Comparison of ENCODE assay signal across 2 cellular contexts in the genomic region with DNA sequence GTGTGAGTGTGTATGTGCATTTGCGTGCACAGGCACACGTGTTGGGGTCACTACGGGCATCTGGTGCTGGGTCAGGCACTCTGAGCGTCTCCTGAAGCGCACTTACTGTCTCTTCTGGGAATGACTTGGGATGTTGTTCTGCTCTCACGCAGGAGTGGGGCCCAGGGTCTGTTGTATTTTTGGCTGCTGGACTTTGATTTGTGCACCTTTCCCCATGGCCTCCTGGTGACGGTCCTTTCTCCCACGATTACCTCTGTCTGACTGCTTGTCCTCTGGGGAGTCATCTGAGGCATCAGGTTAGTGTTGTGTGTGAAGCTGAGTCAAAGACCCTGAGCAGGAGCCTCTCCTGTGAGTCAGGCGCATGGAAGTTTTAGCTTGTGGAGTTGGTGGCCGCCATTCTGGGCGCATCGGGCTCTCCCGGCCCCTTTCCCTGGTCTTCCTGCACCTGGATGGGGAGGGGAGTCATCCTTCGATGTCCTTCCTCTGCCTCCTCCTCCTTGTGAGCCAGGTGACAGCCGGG.
TF ChIP-seq lines count a peak whose summit lies in the region.

No MANE protein-coding gene starts in this region.

TF ChIP-seq in A549, 52 proteins besides CTCF, POLR2A, EP300 and RAD21:
- TF ChIP-seq, protein P1, sequence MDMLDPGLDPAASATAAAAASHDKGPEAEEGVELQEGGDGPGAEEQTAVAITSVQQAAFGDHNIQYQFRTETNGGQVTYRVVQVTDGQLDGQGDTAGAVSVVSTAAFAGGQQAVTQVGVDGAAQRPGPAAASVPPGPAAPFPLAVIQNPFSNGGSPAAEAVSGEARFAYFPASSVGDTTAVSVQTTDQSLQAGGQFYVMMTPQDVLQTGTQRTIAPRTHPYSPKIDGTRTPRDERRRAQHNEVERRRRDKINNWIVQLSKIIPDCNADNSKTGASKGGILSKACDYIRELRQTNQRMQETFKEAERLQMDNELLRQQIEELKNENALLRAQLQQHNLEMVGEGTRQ (IDR thresholded peaks at IDR 0.05): no peak
- TF ChIP-seq, protein P2, sequence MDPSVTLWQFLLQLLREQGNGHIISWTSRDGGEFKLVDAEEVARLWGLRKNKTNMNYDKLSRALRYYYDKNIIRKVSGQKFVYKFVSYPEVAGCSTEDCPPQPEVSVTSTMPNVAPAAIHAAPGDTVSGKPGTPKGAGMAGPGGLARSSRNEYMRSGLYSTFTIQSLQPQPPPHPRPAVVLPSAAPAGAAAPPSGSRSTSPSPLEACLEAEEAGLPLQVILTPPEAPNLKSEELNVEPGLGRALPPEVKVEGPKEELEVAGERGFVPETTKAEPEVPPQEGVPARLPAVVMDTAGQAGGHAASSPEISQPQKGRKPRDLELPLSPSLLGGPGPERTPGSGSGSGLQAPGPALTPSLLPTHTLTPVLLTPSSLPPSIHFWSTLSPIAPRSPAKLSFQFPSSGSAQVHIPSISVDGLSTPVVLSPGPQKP (IDR thresholded peaks at IDR 0.05; ENCODE audit: low read depth, low read length): no peak
- no peak for TF ChIP-seq SREBF2 (IDR thresholded peaks at IDR 0.05)
- no peak for TF ChIP-seq ZSCAN20 (CRISPR knock-in tag; IDR thresholded peaks at IDR 0.05)
- no peak for TF ChIP-seq SMC3 (IDR thresholded peaks at IDR 0.05)
- no peak for TF ChIP-seq KDM5A (IDR thresholded peaks at IDR 0.05)

TF ChIP-seq in H1, 55 proteins besides CTCF, POLR2A, EP300 and RAD21:
- TF ChIP-seq, protein P3, sequence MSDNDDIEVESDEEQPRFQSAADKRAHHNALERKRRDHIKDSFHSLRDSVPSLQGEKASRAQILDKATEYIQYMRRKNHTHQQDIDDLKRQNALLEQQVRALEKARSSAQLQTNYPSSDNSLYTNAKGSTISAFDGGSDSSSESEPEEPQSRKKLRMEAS (IDR thresholded peaks at IDR 0.05): no peak
